ENCODE assay signal across 1 cellular context in genomic region chr1:17591814-17592430, GRCh38.
TF ChIP-seq lines count a peak whose summit lies in the region.

No MANE protein-coding gene starts in this region.

TF ChIP-seq in HepG2, 621 proteins besides CTCF, POLR2A, EP300 and RAD21 (continued from another document and continues in another):
- peak; percentile 91 for TF ChIP-seq ZNF800 (CRISPR knock-in tag; IDR thresholded peaks at IDR 0.05)
- TF ChIP-seq CREM (IDR thresholded peaks at IDR 0.05), result peak; percentile 74
- no peak for TF ChIP-seq CREM (CRISPR knock-in tag; IDR thresholded peaks at IDR 0.05)
- TF ChIP-seq ZNF572 (CRISPR knock-in tag; IDR thresholded peaks at IDR 0.05), result 0 out of 2 replicates have a peak, but pooled peaks have one; percentile 23
- TF ChIP-seq KDM4B (CRISPR knock-in tag; IDR thresholded peaks at IDR 0.05), result peak; percentile 77
- peak; percentile 76; the same call in 1 of the 2 replicates for TF ChIP-seq FOXK2 (IDR thresholded peaks at IDR 0.05)
- TF ChIP-seq REXO4 (CRISPR knock-in tag; IDR thresholded peaks at IDR 0.05; ENCODE audit: borderline replicate concordance), result peak; percentile 90; the same call in 1 of the 2 replicates
- TF ChIP-seq IKZF5 (CRISPR knock-in tag; IDR thresholded peaks at IDR 0.05), result peak; percentile 97
- peak; percentile 83 for TF ChIP-seq ZMAT3 (CRISPR knock-in tag; conservative IDR thresholded peaks at IDR 0.05)
- peak; percentile 98 for TF ChIP-seq ZNF766 (CRISPR knock-in tag; IDR thresholded peaks at IDR 0.05; ENCODE audit: borderline replicate concordance)
- no peak for TF ChIP-seq SUZ12 (IDR thresholded peaks at IDR 0.05; ENCODE audit: low read depth, low read length)
- 0 out of 2 replicates have a peak, but pooled peaks have one; percentile 61 for TF ChIP-seq RARG (CRISPR knock-in tag; IDR thresholded peaks at IDR 0.05; ENCODE audit: low read depth)
- no peak for TF ChIP-seq PLRG1 (conservative IDR thresholded peaks at IDR 0.05)
- 0 out of 2 replicates have a peak, but pooled peaks have one; percentile 49 for TF ChIP-seq ZNF776 (CRISPR knock-in tag; IDR thresholded peaks at IDR 0.05)
- TF ChIP-seq ATF5 (CRISPR knock-in tag; IDR thresholded peaks at IDR 0.05; ENCODE audit: low read depth), result peak; percentile 66; the same call in 1 of the 2 replicates
- peak; percentile 83 for TF ChIP-seq ZNF143 (CRISPR knock-in tag; IDR thresholded peaks at IDR 0.05)
- no peak for TF ChIP-seq SOX6 (IDR thresholded peaks at IDR 0.05)
- TF ChIP-seq SOX6 (CRISPR knock-in tag; IDR thresholded peaks at IDR 0.05), result peak; percentile 93
- TF ChIP-seq ZNF496 (CRISPR knock-in tag; IDR thresholded peaks at IDR 0.05; ENCODE audit: insufficient replicate concordance), result no peak
- TF ChIP-seq ZNF550 (CRISPR knock-in tag; IDR thresholded peaks at IDR 0.05; ENCODE audit: borderline replicate concordance), result no peak
- TF ChIP-seq ZNF781 (CRISPR knock-in tag; IDR thresholded peaks at IDR 0.05; ENCODE audit: borderline replicate concordance, not compliant biosample characterization), result peak; percentile 82
- peak; percentile 71 for TF ChIP-seq XRCC5 (optimal IDR thresholded peaks at IDR 0.05; ENCODE audit: low read length)
- no peak for TF ChIP-seq RORA (CRISPR knock-in tag; IDR thresholded peaks at IDR 0.05)
- TF ChIP-seq NR2F2 (IDR thresholded peaks at IDR 0.05; ENCODE audit: borderline replicate concordance, low read depth), result peak; percentile 92
- peak; percentile 80 for TF ChIP-seq THAP11 (CRISPR knock-in tag; IDR thresholded peaks at IDR 0.05)
- peak; percentile 85; the same call in 1 of the 2 replicates for TF ChIP-seq CAMTA2 (CRISPR knock-in tag; IDR thresholded peaks at IDR 0.05; ENCODE audit: borderline replicate concordance)
- TF ChIP-seq LRRFIP1 (CRISPR knock-in tag; conservative IDR thresholded peaks at IDR 0.05), result no peak
- TF ChIP-seq ZNF792 (CRISPR knock-in tag; IDR thresholded peaks at IDR 0.05), result peak; percentile 94; the same call in 1 of the 2 replicates
- peak; percentile 80; the same call in 1 of the 2 replicates for TF ChIP-seq THAP9 (CRISPR knock-in tag; IDR thresholded peaks at IDR 0.05; ENCODE audit: borderline replicate concordance)
- TF ChIP-seq ZNF101 (CRISPR knock-in tag; IDR thresholded peaks at IDR 0.05; ENCODE audit: borderline replicate concordance, low read depth), result no peak
- no peak for TF ChIP-seq ZNF646 (CRISPR knock-in tag; IDR thresholded peaks at IDR 0.05)
- TF ChIP-seq HOMEZ (CRISPR knock-in tag; IDR thresholded peaks at IDR 0.05; ENCODE audit: low read depth), result peak; percentile 74
- TF ChIP-seq MAZ (IDR thresholded peaks at IDR 0.05; ENCODE audit: borderline replicate concordance, low read depth, low read length), result peak; percentile 76; the same call in 1 of the 2 replicates
- peak; percentile 90 for TF ChIP-seq MAZ (CRISPR knock-in tag; IDR thresholded peaks at IDR 0.05; ENCODE audit: low read depth)
- no peak for TF ChIP-seq DDIT3 (CRISPR knock-in tag; IDR thresholded peaks at IDR 0.05)
- peak; percentile 86 for TF ChIP-seq ZBTB38 (CRISPR knock-in tag; IDR thresholded peaks at IDR 0.05)
- TF ChIP-seq ZHX1 (CRISPR knock-in tag; IDR thresholded peaks at IDR 0.05; ENCODE audit: low read depth), result peak; percentile 94
- TF ChIP-seq NFE2L2 (IDR thresholded peaks at IDR 0.05; ENCODE audit: low read length), result 0 out of 2 replicates have a peak, but pooled peaks have one; percentile 21
- peak; percentile 60 for TF ChIP-seq ZEB1 (IDR thresholded peaks at IDR 0.05; ENCODE audit: insufficient replicate concordance, low read depth)
- TF ChIP-seq MYC (CRISPR knock-in tag; IDR thresholded peaks at IDR 0.05; ENCODE audit: borderline replicate concordance), result peak; percentile 98
- peak; percentile 50; the same call in 1 of the 2 replicates for TF ChIP-seq KDM2A (CRISPR knock-in tag; IDR thresholded peaks at IDR 0.05; ENCODE audit: borderline replicate concordance, low read depth)
- peak; percentile 89 for TF ChIP-seq IKZF4 (CRISPR knock-in tag; IDR thresholded peaks at IDR 0.05; ENCODE audit: borderline replicate concordance, low read depth, not compliant biosample characterization)
